Comparison of ENCODE assay signal across 20 cellular contexts in the genomic region with DNA sequence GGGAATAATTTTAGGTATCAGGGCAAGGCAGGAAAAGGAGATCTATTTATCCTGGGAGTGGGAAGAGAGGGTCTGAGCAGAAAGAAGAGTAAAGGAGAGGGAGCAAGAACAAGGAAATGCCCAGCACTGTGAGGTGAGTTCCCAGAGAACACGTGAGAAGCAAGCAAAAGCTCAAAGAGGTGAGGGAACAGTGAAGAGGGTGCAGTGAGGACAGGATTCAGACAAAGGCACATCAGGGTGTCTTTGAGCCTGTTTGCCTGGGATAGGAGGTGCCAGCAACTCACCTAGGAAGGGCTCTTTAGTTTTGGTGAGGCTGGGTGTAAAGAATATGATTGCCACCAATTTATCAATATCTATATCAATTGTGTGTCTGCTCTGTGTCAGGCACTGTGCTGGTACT.
"Had no signal": no experiment of that assay in that cellular context is flagged by ENCODE, and none has a peak within 500 bp of the region (broad histone marks: within the 10 kb centered on the region; RNA-seq: fewer than 3 reads in every experiment).

No MANE protein-coding gene starts in this region.

- H3K27me3 ChIP-seq: SJSA1 had no signal

- H3K4me1 Mint-ChIP-seq: IgD-negative memory B cell had no signal

- DNase-seq: Kasumi-1, MM.1S, NCI-H1092 treated with DMSO at 0.1 percent for 48 hours, NCI-H1436, NCI-H1694 treated with DMSO at 0.1 percent for 48 hours, NCI-H1930, NCI-H2081, NCI-H2107, NCI-H2227 treated with DMSO at 0.1 percent for 48 hours, NCI-H446 treated with DMSO at 0.1 percent for 48 hours, NCI-H510A treated with DMSO at 0.1 percent for 48 hours, NCI-H526, NCI-H748 treated with DMSO at 0.1 percent for 48 hours, Right ventricle myocardium superior, RPMI8226, SIG-M5 had no signal

- H3K27ac Mint-ChIP-seq: IgD-negative memory B cell had no signal

- H3K9me3 Mint-ChIP-seq: IgD-negative memory B cell had no signal

- H3K36me3 ChIP-seq: SJSA1 had no signal

- ATAC-seq: K562 had no signal

- H3K36me3 Mint-ChIP-seq: IgD-negative memory B cell had no signal

- H3K4me3 Mint-ChIP-seq: IgD-negative memory B cell had no signal

- H3K4me3 ChIP-seq: K562, SJSA1, SK-N-MC had no signal
